Comparison of ENCODE assay signal across 1 cellular context in genomic region chr9:734831-735511, GRCh38.
TF ChIP-seq lines count a peak whose summit lies in the region.

No MANE protein-coding gene starts in this region.

TF ChIP-seq in HepG2, 621 proteins besides CTCF, POLR2A, EP300 and RAD21 (continued from another document and continues in another):
- peak; percentile 94 for TF ChIP-seq SKIL (CRISPR knock-in tag; IDR thresholded peaks at IDR 0.05; ENCODE audit: borderline replicate concordance)
- TF ChIP-seq ZNF780A (CRISPR knock-in tag; IDR thresholded peaks at IDR 0.05): no peak
- TF ChIP-seq, protein P1, sequence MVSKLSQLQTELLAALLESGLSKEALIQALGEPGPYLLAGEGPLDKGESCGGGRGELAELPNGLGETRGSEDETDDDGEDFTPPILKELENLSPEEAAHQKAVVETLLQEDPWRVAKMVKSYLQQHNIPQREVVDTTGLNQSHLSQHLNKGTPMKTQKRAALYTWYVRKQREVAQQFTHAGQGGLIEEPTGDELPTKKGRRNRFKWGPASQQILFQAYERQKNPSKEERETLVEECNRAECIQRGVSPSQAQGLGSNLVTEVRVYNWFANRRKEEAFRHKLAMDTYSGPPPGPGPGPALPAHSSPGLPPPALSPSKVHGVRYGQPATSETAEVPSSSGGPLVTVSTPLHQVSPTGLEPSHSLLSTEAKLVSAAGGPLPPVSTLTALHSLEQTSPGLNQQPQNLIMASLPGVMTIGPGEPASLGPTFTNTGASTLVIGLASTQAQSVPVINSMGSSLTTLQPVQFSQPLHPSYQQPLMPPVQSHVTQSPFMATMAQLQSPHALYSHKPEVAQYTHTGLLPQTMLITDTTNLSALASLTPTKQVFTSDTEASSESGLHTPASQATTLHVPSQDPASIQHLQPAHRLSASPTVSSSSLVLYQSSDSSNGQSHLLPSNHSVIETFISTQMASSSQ (IDR thresholded peaks at IDR 0.05; ENCODE audit: low read depth): no peak
- TF ChIP-seq, protein P1 (CRISPR knock-in tag; IDR thresholded peaks at IDR 0.05; ENCODE audit: borderline replicate concordance): peak; percentile 45; the same call in 1 of the 2 replicates
- peak; percentile 43; the same call in 1 of the 2 replicates for TF ChIP-seq ZMYM4 (CRISPR knock-in tag; IDR thresholded peaks at IDR 0.05)
- peak; percentile 84 for TF ChIP-seq HNF4A (CRISPR knock-in tag; IDR thresholded peaks at IDR 0.05)
- TF ChIP-seq CBX5 (CRISPR knock-in tag; IDR thresholded peaks at IDR 0.05; ENCODE audit: borderline replicate concordance): no peak
- TF ChIP-seq, protein P2, sequence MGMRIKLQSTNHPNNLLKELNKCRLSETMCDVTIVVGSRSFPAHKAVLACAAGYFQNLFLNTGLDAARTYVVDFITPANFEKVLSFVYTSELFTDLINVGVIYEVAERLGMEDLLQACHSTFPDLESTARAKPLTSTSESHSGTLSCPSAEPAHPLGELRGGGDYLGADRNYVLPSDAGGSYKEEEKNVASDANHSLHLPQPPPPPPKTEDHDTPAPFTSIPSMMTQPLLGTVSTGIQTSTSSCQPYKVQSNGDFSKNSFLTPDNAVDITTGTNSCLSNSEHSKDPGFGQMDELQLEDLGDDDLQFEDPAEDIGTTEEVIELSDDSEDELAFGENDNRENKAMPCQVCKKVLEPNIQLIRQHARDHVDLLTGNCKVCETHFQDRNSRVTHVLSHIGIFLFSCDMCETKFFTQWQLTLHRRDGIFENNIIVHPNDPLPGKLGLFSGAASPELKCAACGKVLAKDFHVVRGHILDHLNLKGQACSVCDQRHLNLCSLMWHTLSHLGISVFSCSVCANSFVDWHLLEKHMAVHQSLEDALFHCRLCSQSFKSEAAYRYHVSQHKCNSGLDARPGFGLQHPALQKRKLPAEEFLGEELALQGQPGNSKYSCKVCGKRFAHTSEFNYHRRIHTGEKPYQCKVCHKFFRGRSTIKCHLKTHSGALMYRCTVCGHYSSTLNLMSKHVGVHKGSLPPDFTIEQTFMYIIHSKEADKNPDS (CRISPR knock-in tag; IDR thresholded peaks at IDR 0.05): no peak
- TF ChIP-seq TEAD2 (CRISPR knock-in tag; IDR thresholded peaks at IDR 0.05): no peak
- no peak for TF ChIP-seq ZNF652 (CRISPR knock-in tag; IDR thresholded peaks at IDR 0.05; ENCODE audit: borderline replicate concordance, low read depth)
- peak; percentile 71 for TF ChIP-seq ZNF414 (CRISPR knock-in tag; IDR thresholded peaks at IDR 0.05)
- no peak for TF ChIP-seq NR1H2 (CRISPR knock-in tag; IDR thresholded peaks at IDR 0.05; ENCODE audit: borderline replicate concordance, low read depth)
- TF ChIP-seq ZNF10 (CRISPR knock-in tag; IDR thresholded peaks at IDR 0.05; ENCODE audit: borderline replicate concordance, low read depth): no peak
- TF ChIP-seq SMAD9 (CRISPR knock-in tag; IDR thresholded peaks at IDR 0.05): no peak
- TF ChIP-seq, protein P3, sequence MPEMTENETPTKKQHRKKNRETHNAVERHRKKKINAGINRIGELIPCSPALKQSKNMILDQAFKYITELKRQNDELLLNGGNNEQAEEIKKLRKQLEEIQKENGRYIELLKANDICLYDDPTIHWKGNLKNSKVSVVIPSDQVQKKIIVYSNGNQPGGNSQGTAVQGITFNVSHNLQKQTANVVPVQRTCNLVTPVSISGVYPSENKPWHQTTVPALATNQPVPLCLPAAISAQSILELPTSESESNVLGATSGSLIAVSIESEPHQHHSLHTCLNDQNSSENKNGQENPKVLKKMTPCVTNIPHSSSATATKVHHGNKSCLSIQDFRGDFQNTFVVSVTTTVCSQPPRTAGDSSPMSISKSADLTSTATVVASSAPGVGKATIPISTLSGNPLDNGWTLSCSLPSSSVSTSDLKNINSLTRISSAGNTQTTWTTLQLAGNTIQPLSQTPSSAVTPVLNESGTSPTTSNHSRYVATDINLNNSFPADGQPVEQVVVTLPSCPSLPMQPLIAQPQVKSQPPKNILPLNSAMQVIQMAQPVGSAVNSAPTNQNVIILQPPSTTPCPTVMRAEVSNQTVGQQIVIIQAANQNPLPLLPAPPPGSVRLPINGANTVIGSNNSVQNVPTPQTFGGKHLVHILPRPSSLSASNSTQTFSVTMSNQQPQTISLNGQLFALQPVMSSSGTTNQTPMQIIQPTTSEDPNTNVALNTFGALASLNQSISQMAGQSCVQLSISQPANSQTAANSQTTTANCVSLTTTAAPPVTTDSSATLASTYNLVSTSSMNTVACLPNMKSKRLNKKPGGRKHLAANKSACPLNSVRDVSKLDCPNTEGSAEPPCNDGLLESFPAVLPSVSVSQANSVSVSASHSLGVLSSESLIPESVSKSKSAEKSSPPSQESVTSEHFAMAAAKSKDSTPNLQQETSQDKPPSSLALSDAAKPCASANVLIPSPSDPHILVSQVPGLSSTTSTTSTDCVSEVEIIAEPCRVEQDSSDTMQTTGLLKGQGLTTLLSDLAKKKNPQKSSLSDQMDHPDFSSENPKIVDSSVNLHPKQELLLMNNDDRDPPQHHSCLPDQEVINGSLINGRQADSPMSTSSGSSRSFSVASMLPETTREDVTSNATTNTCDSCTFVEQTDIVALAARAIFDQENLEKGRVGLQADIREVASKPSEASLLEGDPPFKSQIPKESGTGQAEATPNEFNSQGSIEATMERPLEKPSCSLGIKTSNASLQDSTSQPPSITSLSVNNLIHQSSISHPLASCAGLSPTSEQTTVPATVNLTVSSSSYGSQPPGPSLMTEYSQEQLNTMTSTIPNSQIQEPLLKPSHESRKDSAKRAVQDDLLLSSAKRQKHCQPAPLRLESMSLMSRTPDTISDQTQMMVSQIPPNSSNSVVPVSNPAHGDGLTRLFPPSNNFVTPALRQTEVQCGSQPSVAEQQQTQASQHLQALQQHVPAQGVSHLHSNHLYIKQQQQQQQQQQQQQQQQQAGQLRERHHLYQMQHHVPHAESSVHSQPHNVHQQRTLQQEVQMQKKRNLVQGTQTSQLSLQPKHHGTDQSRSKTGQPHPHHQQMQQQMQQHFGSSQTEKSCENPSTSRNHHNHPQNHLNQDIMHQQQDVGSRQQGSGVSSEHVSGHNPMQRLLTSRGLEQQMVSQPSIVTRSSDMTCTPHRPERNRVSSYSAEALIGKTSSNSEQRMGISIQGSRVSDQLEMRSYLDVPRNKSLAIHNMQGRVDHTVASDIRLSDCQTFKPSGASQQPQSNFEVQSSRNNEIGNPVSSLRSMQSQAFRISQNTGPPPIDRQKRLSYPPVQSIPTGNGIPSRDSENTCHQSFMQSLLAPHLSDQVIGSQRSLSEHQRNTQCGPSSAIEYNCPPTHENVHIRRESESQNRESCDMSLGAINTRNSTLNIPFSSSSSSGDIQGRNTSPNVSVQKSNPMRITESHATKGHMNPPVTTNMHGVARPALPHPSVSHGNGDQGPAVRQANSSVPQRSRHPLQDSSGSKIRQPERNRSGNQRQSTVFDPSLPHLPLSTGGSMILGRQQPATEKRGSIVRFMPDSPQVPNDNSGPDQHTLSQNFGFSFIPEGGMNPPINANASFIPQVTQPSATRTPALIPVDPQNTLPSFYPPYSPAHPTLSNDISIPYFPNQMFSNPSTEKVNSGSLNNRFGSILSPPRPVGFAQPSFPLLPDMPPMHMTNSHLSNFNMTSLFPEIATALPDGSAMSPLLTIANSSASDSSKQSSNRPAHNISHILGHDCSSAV (CRISPR knock-in tag; IDR thresholded peaks at IDR 0.05; ENCODE audit: borderline replicate concordance): no peak
- 0 out of 2 replicates have a peak, but pooled peaks have one; percentile 31 for TF ChIP-seq YEATS4 (CRISPR knock-in tag; IDR thresholded peaks at IDR 0.05; ENCODE audit: borderline replicate concordance)
- TF ChIP-seq ZFP82 (CRISPR knock-in tag; IDR thresholded peaks at IDR 0.05; ENCODE audit: borderline replicate concordance): no peak
- no peak for TF ChIP-seq SP5 (CRISPR knock-in tag; IDR thresholded peaks at IDR 0.05; ENCODE audit: borderline replicate concordance, low read depth)
- TF ChIP-seq SRSF9 (IDR thresholded peaks at IDR 0.05; ENCODE audit: borderline replicate concordance, insufficient read depth, low read depth, low read length, poor library complexity, severe bottlenecking): no peak
- TF ChIP-seq, protein P4, sequence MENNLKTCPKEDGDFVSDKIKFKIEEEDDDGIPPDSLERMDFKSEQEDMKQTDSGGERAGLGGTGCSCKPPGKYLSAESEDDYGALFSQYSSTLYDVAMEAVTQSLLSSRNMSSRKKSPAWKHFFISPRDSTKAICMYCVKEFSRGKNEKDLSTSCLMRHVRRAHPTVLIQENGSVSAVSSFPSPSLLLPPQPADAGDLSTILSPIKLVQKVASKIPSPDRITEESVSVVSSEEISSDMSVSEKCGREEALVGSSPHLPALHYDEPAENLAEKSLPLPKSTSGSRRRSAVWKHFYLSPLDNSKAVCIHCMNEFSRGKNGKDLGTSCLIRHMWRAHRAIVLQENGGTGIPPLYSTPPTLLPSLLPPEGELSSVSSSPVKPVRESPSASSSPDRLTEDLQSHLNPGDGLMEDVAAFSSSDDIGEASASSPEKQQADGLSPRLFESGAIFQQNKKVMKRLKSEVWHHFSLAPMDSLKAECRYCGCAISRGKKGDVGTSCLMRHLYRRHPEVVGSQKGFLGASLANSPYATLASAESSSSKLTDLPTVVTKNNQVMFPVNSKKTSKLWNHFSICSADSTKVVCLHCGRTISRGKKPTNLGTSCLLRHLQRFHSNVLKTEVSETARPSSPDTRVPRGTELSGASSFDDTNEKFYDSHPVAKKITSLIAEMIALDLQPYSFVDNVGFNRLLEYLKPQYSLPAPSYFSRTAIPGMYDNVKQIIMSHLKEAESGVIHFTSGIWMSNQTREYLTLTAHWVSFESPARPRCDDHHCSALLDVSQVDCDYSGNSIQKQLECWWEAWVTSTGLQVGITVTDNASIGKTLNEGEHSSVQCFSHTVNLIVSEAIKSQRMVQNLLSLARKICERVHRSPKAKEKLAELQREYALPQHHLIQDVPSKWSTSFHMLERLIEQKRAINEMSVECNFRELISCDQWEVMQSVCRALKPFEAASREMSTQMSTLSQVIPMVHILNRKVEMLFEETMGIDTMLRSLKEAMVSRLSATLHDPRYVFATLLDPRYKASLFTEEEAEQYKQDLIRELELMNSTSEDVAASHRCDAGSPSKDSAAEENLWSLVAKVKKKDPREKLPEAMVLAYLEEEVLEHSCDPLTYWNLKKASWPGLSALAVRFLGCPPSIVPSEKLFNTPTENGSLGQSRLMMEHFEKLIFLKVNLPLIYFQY (CRISPR knock-in tag; IDR thresholded peaks at IDR 0.05; ENCODE audit: borderline replicate concordance): no peak
- TF ChIP-seq, protein P5, sequence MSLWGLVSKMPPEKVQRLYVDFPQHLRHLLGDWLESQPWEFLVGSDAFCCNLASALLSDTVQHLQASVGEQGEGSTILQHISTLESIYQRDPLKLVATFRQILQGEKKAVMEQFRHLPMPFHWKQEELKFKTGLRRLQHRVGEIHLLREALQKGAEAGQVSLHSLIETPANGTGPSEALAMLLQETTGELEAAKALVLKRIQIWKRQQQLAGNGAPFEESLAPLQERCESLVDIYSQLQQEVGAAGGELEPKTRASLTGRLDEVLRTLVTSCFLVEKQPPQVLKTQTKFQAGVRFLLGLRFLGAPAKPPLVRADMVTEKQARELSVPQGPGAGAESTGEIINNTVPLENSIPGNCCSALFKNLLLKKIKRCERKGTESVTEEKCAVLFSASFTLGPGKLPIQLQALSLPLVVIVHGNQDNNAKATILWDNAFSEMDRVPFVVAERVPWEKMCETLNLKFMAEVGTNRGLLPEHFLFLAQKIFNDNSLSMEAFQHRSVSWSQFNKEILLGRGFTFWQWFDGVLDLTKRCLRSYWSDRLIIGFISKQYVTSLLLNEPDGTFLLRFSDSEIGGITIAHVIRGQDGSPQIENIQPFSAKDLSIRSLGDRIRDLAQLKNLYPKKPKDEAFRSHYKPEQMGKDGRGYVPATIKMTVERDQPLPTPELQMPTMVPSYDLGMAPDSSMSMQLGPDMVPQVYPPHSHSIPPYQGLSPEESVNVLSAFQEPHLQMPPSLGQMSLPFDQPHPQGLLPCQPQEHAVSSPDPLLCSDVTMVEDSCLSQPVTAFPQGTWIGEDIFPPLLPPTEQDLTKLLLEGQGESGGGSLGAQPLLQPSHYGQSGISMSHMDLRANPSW (CRISPR knock-in tag; IDR thresholded peaks at IDR 0.05; ENCODE audit: borderline replicate concordance): peak; percentile 56; the same call in 1 of the 2 replicates
- no peak for TF ChIP-seq ARID2 (CRISPR knock-in tag; IDR thresholded peaks at IDR 0.05; ENCODE audit: borderline replicate concordance)
- TF ChIP-seq RFX3 (CRISPR knock-in tag; IDR thresholded peaks at IDR 0.05): no peak
- no peak for TF ChIP-seq XRCC5 (optimal IDR thresholded peaks at IDR 0.05; ENCODE audit: low read length)
- no peak for TF ChIP-seq RBFOX2 (IDR thresholded peaks at IDR 0.05; ENCODE audit: low read depth, low read length)
